In the genomic region with DNA sequence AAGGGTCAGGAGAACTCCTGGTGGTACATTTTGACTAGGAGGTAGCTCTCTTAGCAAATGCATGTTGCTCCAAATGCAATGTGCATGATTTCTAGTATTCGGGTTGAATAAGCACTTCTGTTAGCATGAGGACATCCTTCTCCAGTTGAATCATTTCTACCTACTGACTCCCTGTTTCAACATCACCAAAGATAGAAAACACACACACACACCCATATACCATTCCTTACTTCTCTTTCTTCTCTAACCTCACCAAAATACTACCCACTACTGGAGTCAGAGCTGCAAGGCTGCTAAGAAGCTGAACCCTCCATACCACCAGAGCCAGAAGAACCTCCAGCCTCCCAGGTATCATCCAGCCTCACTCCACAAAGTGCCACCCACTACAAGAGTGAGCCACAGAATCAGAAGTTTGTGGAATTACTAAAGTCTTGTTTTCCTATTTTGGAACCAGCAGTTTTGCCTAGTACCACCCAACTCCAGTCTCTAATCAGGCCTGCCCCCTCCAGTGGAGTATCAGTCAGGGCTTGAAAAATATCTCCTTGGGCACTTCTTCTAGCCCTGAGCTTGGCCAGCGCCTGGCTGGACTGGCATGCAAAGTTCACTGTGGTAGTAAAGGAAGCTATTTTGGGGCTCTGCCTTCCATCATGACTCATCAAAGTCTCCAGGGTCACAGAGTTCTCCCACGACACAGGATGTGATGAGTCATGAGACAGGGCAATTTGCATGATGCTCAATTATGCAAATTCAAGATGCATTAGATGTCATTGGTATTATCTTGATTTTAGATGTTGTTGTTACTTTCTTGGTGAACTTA, we compare ENCODE assay signal across 7 cellular contexts.
A peak's percentile ranks its signal among the peaks of the same experiment; 100 is the strongest.
DNase-seq lines count a peak whose midpoint lies in the region; ATAC-seq, FAIRE-seq and TF ChIP-seq lines count a peak whose summit lies in the region.

No MANE protein-coding gene starts in this region.

- H3K4me1 ChIP-seq in heart left ventricle (peaks cover 0 to 51% (median 10%) of the 10 kb centered on the region in 12 donors), upper lobe of right lung (no peaks in the 10 kb centered on the region)

- H3K4me3 ChIP-seq in heart left ventricle = no peak overlapping the region
- H3K4me3 ChIP-seq in upper lobe of right lung = no peak overlapping the region

- DNase-seq in GM12891 (ENCODE audit: insufficient read length, low spot score) (peak; percentile 36), heart left ventricle (peak in 4 of 5 donors; percentile 19 to 54 (median 28)), upper lobe of right lung (no peak), nephron progenitor cell (no peak)
- peak; percentile 71 for DNase-seq in T-helper 2 cell treated with Interferon-gamma antibody and Interleukin-4, amounts not matched to agents 5 μg/mL and 100 μg/mL, for 36 hours (ENCODE audit: low spot score)

- H3K36me3 ChIP-seq in heart left ventricle = no peaks in the 10 kb centered on the region
- no peaks in the 10 kb centered on the region for H3K36me3 ChIP-seq in upper lobe of right lung

- H3K9me3 ChIP-seq in heart left ventricle (no peaks in the 10 kb centered on the region), upper lobe of right lung (no peaks in the 10 kb centered on the region)

- H3K36me3 Mint-ChIP-seq in T-helper 2 cell treated with Interferon-gamma antibody and Interleukin-4, amounts not matched to agents 5 μg/mL and 100 μg/mL, for 36 hours (ENCODE audit: low read depth) = no peaks in the 10 kb centered on the region
- no peaks in the 10 kb centered on the region for H3K36me3 Mint-ChIP-seq in nephron progenitor cell (ENCODE audit: low read depth)

- H3K27ac ChIP-seq in heart left ventricle (peak overlapping the region in 2 of 12 donors; percentile 46 to 50), upper lobe of right lung (no peak overlapping the region)

- no peaks in the 10 kb centered on the region for H3K27me3 Mint-ChIP-seq in T-helper 2 cell treated with Interferon-gamma antibody and Interleukin-4, amounts not matched to agents 5 μg/mL and 100 μg/mL, for 36 hours (ENCODE audit: low read depth)
- H3K27me3 Mint-ChIP-seq in nephron progenitor cell (ENCODE audit: low read depth, poor library complexity) = no peaks in the 10 kb centered on the region

- H3K27ac Mint-ChIP-seq in T-helper 2 cell treated with Interferon-gamma antibody and Interleukin-4, amounts not matched to agents 5 μg/mL and 100 μg/mL, for 36 hours = peak overlapping the region; percentile 69
- no peak overlapping the region for H3K27ac Mint-ChIP-seq in nephron progenitor cell

- H3K27me3 ChIP-seq in heart left ventricle (no peaks in the 10 kb centered on the region), upper lobe of right lung (no peaks in the 10 kb centered on the region)

- peak; percentile 81 for FAIRE-seq in GM12891 (lab: Jason Lieb, UNC)

- H3K9me3 Mint-ChIP-seq in T-helper 2 cell treated with Interferon-gamma antibody and Interleukin-4, amounts not matched to agents 5 μg/mL and 100 μg/mL, for 36 hours = no peaks in the 10 kb centered on the region
- no peaks in the 10 kb centered on the region for H3K9me3 Mint-ChIP-seq in nephron progenitor cell

- peaks cover 30% of the 10 kb centered on the region for H3K4me1 Mint-ChIP-seq in T-helper 2 cell treated with Interferon-gamma antibody and Interleukin-4, amounts not matched to agents 5 μg/mL and 100 μg/mL, for 36 hours (ENCODE audit: low read depth)
- H3K4me1 Mint-ChIP-seq in nephron progenitor cell = peaks cover 11% of the 10 kb centered on the region

- TF ChIP-seq CTCF in heart left ventricle (IDR thresholded peaks at IDR 0.05) (no peak), upper lobe of right lung (IDR thresholded peaks at IDR 0.05) (no peak), nephron progenitor cell (IDR thresholded peaks at IDR 0.05) (no peak)

- H3K4me3 Mint-ChIP-seq in T-helper 2 cell treated with Interferon-gamma antibody and Interleukin-4, amounts not matched to agents 5 μg/mL and 100 μg/mL, for 36 hours = peak overlapping the region; percentile 30
- no peak overlapping the region for H3K4me3 Mint-ChIP-seq in nephron progenitor cell

- ATAC-seq in GM21367 (IDR thresholded peaks at IDR 0.05; ENCODE audit: unreplicated experiment) (peak; percentile 88), HG03521 (IDR thresholded peaks at IDR 0.05; ENCODE audit: unreplicated experiment) (peak; percentile 89), heart left ventricle (peak in 3 of 4 donors; percentile 75 to 91 (median 90)), upper lobe of right lung (peak; percentile 62)

- intact Hi-C loops in heart left ventricle (cut with DNase I) (no loop called here), upper lobe of right lung (cut with DNase I) (no loop called here)

- 29 to 51% (median 43%) methylated on average over 3 of the region's 3 CpGs for WGBS in heart left ventricle, 4 donors

- TF ChIP-seq POLR2A in GM12891 (IDR thresholded peaks at IDR 0.05; ENCODE audit: low read depth, low read length) = no peak
- no peak for TF ChIP-seq POLR2A in heart left ventricle (IDR thresholded peaks at IDR 0.05)

TF ChIP-seq in GM12891, 5 proteins besides CTCF, POLR2A, EP300 and RAD21:
- TF ChIP-seq POU2F2 (IDR thresholded peaks at IDR 0.05; ENCODE audit: low read depth, low read length) (peak; percentile 99), SPI1 (IDR thresholded peaks at IDR 0.05; ENCODE audit: low read depth, low read length) (no peak), POLR2AphosphoS5 (IDR thresholded peaks at IDR 0.05; ENCODE audit: low read depth, low read length) (no peak), PAX5 (IDR thresholded peaks at IDR 0.05; ENCODE audit: insufficient read depth, low read length, severe bottlenecking) (no peak), TAF1 (IDR thresholded peaks at IDR 0.05; ENCODE audit: low read depth, low read length) (no peak)

Comparison
In these comparisons a context has a peak if more than half of its experiments do, and no peak if none do; other contexts are left out.
1. DNase-seq: peak in GM12891 (single experiment), T-helper 2 cell treated with Interferon-gamma antibody and Interleukin-4, amounts not matched to agents 5 μg/mL and 100 μg/mL, for 36 hours (single experiment) and heart left ventricle (4 of 5); none in upper lobe of right lung (single experiment) and nephron progenitor cell (single experiment).
2. Peak in every context shown above with its lines, with median percentiles within 50 percentile points of each other: ATAC-seq.